ENCODE assay signal across 12 cellular contexts in the genomic region with DNA sequence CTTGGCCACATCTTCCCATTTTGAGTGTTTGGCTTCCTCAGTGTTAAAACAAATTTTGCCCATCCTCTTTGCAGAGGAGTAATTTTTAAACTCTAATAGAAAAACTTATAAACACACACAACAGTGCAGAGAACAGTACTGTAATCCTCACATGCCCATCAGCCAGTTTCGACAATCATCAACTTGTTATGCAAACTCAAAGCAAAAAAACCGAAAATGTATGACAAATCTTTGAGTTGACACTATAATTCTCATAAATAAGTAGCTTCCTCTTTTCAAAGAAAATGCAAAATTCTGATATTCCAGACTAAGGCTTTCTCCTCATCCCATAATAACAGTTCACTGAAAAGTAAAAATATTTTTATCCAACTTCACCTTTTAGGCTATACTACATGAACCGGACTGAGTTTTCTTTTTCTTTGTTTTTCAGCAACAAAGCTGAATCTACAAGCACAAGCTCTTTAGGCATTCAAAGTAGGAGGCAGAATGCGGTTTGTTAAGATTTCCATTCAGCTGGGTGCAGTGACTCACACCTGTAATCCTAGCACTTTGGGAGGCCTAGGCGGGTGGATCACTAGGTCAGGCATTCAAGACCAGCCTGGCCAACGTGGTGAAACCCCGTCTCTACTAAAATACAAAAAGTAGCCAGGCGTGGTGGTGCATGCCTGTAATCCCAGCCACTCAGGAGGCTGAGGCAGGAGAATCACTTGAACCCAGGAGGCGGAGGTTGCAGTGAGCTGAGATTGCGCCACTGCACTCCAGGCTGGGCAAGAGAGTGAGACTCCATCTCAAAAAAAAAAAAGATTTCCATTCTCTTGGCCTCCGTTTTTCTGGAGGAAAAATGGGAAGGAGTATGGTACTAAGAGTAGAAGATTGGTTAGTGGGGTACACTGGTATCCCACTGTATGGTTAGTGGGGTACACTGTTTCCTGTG.
DNase-seq lines count a peak whose midpoint lies in the region; ATAC-seq, FAIRE-seq and TF ChIP-seq lines count a peak whose summit lies in the region.
"Had no signal": no experiment of that assay in that cellular context is flagged by ENCODE, and none has a peak within 500 bp of the region (broad histone marks: within the 10 kb centered on the region; RNA-seq: fewer than 3 reads in every experiment).

No MANE protein-coding gene starts in this region.

- H3K27me3 ChIP-seq in H9 (ENCODE audit: insufficient read depth, low read length) (no peaks in the 10 kb centered on the region), H1 (replicated peaks in 1 of 4; ENCODE audit: control insufficient read depth in 3 of 4, extremely low read depth in 1 of 4, insufficient read depth in 3 of 4, low read length in 3 of 4) (no peaks in the 10 kb centered on the region)
- no peaks in the 10 kb centered on the region for H3K27me3 ChIP-seq in CD4-positive, alpha-beta T cell (ENCODE audit: control insufficient read depth, insufficient read depth, low read length)
- H3K27me3 ChIP-seq: BE2C had no signal

- H3K23me2 ChIP-seq in H9 (ENCODE audit: insufficient read length, low read depth, low read length, poor library complexity, severe bottlenecking) (no peaks in the 10 kb centered on the region), H1 (ENCODE audit: low read depth, low read length) (no peaks in the 10 kb centered on the region)

- H2BK5ac ChIP-seq in H9 (ENCODE audit: insufficient read length, low read length) = no peak overlapping the region
- no peak overlapping the region for H2BK5ac ChIP-seq in H1 (ENCODE audit: low read depth, low read length)

- no peak overlapping the region for H3K23ac ChIP-seq in H9 (ENCODE audit: insufficient read length, low read depth, low read length)
- H3K23ac ChIP-seq in H1 (ENCODE audit: insufficient read length) = no peak overlapping the region

- H3K4me1 ChIP-seq in H9 (ENCODE audit: insufficient read depth, low read length) (peaks cover 11% of the 10 kb centered on the region; the same call in 1 of the 2 replicates), H1 (replicated peaks in 1 of 4; ENCODE audit: control insufficient read depth in 3 of 4, insufficient read depth in 4 of 4, low read length in 3 of 4) (peaks cover 6 to 36% (median 20%) of the 10 kb centered on the region in 4 experiments)
- H3K4me1 ChIP-seq: BE2C had no signal

- H3K9me3 Mint-ChIP-seq in CD14-positive monocyte = peaks cover 0 to 2% (median 0%) of the 10 kb centered on the region in 7 donors
- H3K9me3 Mint-ChIP-seq in H9 = no peaks in the 10 kb centered on the region
- H3K9me3 Mint-ChIP-seq in CD4-positive, alpha-beta T cell = no peaks in the 10 kb centered on the region
- H3K9me3 Mint-ChIP-seq: brain; stimulated activated naive CD8-positive, alpha-beta T cell treated with anti-CD3 and anti-CD28 coated beads, Interleukin-15, amount 100 ng/mL, for 72 hours had no signal

- H2AFZ ChIP-seq in H9 (ENCODE audit: low read length) = no peak overlapping the region
- no peak overlapping the region for H2AFZ ChIP-seq in H1 (ENCODE audit: low read length)

- no peak for TF ChIP-seq POLR2A in H1 (IDR thresholded peaks at IDR 0.05; ENCODE audit: control extremely low read depth in 1 of 2, low read depth in 2 of 2, low read length in 2 of 2)

- FAIRE-seq in H1 (lab: Jason Lieb, UNC) = peak; percentile 79

- peak overlapping the region; percentile 28 for H3K4me2 ChIP-seq in H9 (ENCODE audit: insufficient read depth, insufficient read length, low read length)
- peak overlapping the region; percentile 35 to 56; a peak in 3 of 4 replicates for H3K4me2 ChIP-seq in H1 (ENCODE audit: insufficient read depth in 1 of 2, low read depth in 2 of 2, low read length in 2 of 2)

- H3K79me1 ChIP-seq in H9 (ENCODE audit: insufficient read depth, low read depth, low read length, poor library complexity, severe bottlenecking) = peaks cover 10% of the 10 kb centered on the region
- H3K79me1 ChIP-seq in H1 (ENCODE audit: low read depth, low read length) = peaks cover 12% of the 10 kb centered on the region

- WGBS in H9 (ENCODE audit: extremely low coverage, insufficient read length, low lambda C conversion rate) = no CpG with 5 or more reads among the region's 11 CpGs
- 41% methylated on average over 11 of the region's 11 CpGs; no CpG with 5 or more reads in 1 of the 2 experiments for WGBS in H1 (ENCODE audit: extremely low coverage in 1 of 2, insufficient coverage in 1 of 2, insufficient read length in 1 of 2, insufficient replicate concordance in 2 of 2, low coverage in 1 of 2, low lambda C conversion rate in 2 of 2, missing lambda C conversion rate in 1 of 2), 2 experiments

- H3K79me2 ChIP-seq in H9 (ENCODE audit: insufficient read depth, low read length) (peaks cover 36% of the 10 kb centered on the region; the same call in 1 of the 2 replicates), H1 (ENCODE audit: control insufficient read depth in 1 of 2, insufficient read depth in 2 of 2, low read length in 2 of 2) (peaks cover 23 to 88% of the 10 kb centered on the region in 2 experiments)

- H3K14ac ChIP-seq in H9 (ENCODE audit: insufficient read depth, low read length) (no peak overlapping the region), H1 (ENCODE audit: insufficient read length) (no peak overlapping the region)

- H4K20me1 ChIP-seq in H9 (ENCODE audit: control insufficient read depth, insufficient read depth, insufficient read length) (no peaks in the 10 kb centered on the region), H1 (replicated peaks in 1 of 2; ENCODE audit: control insufficient read depth in 1 of 2, insufficient read depth in 2 of 2, low read length in 2 of 2) (peaks cover 3 to 5% of the 10 kb centered on the region in 2 experiments)

- H3K27me3 Mint-ChIP-seq in CD14-positive monocyte (ENCODE audit: low read depth in 3 of 3) = peaks cover 0 to 1% (median 0%) of the 10 kb centered on the region in 3 donors
- no peaks in the 10 kb centered on the region for H3K27me3 Mint-ChIP-seq in H9 (ENCODE audit: low read depth)
- no peaks in the 10 kb centered on the region for H3K27me3 Mint-ChIP-seq in CD4-positive, alpha-beta T cell
- H3K27me3 Mint-ChIP-seq: brain; stimulated activated naive CD8-positive, alpha-beta T cell treated with anti-CD3 and anti-CD28 coated beads, Interleukin-15, amount 100 ng/mL, for 72 hours had no signal

- no peak for TF ChIP-seq EP300 in H1 (IDR thresholded peaks at IDR 0.05; ENCODE audit: borderline replicate concordance in 1 of 2, low read depth in 2 of 2, low read length in 2 of 2)

- peaks cover 63% of the 10 kb centered on the region for H3K4me1 Mint-ChIP-seq in CD14-positive monocyte
- peaks cover 78 to 80% of the 10 kb centered on the region in 2 experiments for H3K4me1 Mint-ChIP-seq in H9
- no peaks in the 10 kb centered on the region for H3K4me1 Mint-ChIP-seq in CD4-positive, alpha-beta T cell (ENCODE audit: low read depth)
- H3K4me1 Mint-ChIP-seq: stimulated activated naive CD8-positive, alpha-beta T cell treated with anti-CD3 and anti-CD28 coated beads, Interleukin-15, amount 100 ng/mL, for 72 hours had no signal

- H3K36me3 Mint-ChIP-seq in CD14-positive monocyte = peaks cover 5 to 9% of the 10 kb centered on the region in 2 donors
- peaks cover 0 to 2% (median under 1%) of the 10 kb centered on the region in 3 experiments; a peak in 5 of 7 replicates for H3K36me3 Mint-ChIP-seq in H9 (ENCODE audit: insufficient read depth in 1 of 3, low read depth in 3 of 3)
- no peaks in the 10 kb centered on the region for H3K36me3 Mint-ChIP-seq in CD4-positive, alpha-beta T cell (ENCODE audit: low read depth)

- no peak for ATAC-seq in GM21423 (IDR thresholded peaks at IDR 0.05; ENCODE audit: unreplicated experiment)
- no peak for ATAC-seq in CD4-positive, alpha-beta T cell (ENCODE audit: poor library complexity)
- ATAC-seq: stimulated activated naive CD8-positive, alpha-beta T cell treated with anti-CD3 and anti-CD28 coated beads, Interleukin-15, amount 100 ng/mL, for 72 hours had no signal

- no peak overlapping the region for H4K5ac ChIP-seq in H9 (ENCODE audit: insufficient read length, low read depth, low read length)
- peak overlapping the region; percentile 28 for H4K5ac ChIP-seq in H1 (ENCODE audit: insufficient read length, low read depth, low read length)

- intact Hi-C loops in CD14-positive monocyte (cut with micrococcal nuclease) = loop anchor here (5.0 to 10.0 kb wide), 3 partner anchors 36 to 74 kb away; a partner anchor contains a TSS
- intact Hi-C loops in CD4-positive, alpha-beta T cell (cut with DNase I, micrococcal nuclease) = no loop called here

- H3T11ph ChIP-seq in H9 (ENCODE audit: low read length) = no peak overlapping the region

- H3K18ac ChIP-seq in H9 (ENCODE audit: insufficient read length, low read depth, low read length) (no peak overlapping the region), H1 (ENCODE audit: extremely low read depth, low read length) (no peak overlapping the region; the same call in 1 of the 2 replicates)

- H3K9me3 ChIP-seq in H9 (ENCODE audit: control insufficient read depth, low read depth, low read length) (no peaks in the 10 kb centered on the region), H1 (ENCODE audit: insufficient read depth in 2 of 2, low read depth in 1 of 2, low read length in 1 of 2) (no peaks in the 10 kb centered on the region)
- H3K9me3 ChIP-seq in CD4-positive, alpha-beta T cell (ENCODE audit: control insufficient read depth, low read length) = no peaks in the 10 kb centered on the region
- H3K9me3 ChIP-seq: BE2C had no signal

- H3K56ac ChIP-seq in H9 (ENCODE audit: insufficient read length, low read depth, low read length) = no peak overlapping the region
- H3K56ac ChIP-seq in H1 (replicated peaks; ENCODE audit: insufficient read length, low read depth, low read length) = no peak overlapping the region

- TF ChIP-seq RAD21 in H1 (IDR thresholded peaks at IDR 0.05 in 1 of 2, conservative IDR thresholded peaks at IDR 0.05 in 1 of 2; ENCODE audit: low read depth in 2 of 2, low read length in 2 of 2) = no peak

- H2BK20ac ChIP-seq in H9 (ENCODE audit: low read depth, low read length, poor library complexity, severe bottlenecking) (peak overlapping the region; percentile 90), H1 (ENCODE audit: low read length) (no peak overlapping the region)

- no peak overlapping the region for H2BK12ac ChIP-seq in H9 (ENCODE audit: insufficient read length, low read depth, low read length)
- no peak overlapping the region for H2BK12ac ChIP-seq in H1 (ENCODE audit: low read depth, low read length)

- H3K27ac Mint-ChIP-seq in CD14-positive monocyte (peak overlapping the region; percentile 93 to 99 (median 97)), H9 (peak overlapping the region; percentile 28 to 97 (median 93); a peak in 5 of 7 replicates)
- no peak overlapping the region for H3K27ac Mint-ChIP-seq in CD4-positive, alpha-beta T cell
- H3K27ac Mint-ChIP-seq: brain had no signal

- H3K27ac ChIP-seq in H9 (ENCODE audit: insufficient read length, low read depth, low read length) (peak overlapping the region; percentile 72), H1 (ENCODE audit: low read depth, low read length) (peak overlapping the region; percentile 78)
- no peak overlapping the region for H3K27ac ChIP-seq in CD4-positive, alpha-beta T cell (ENCODE audit: low read depth, low read length)

- H3K4me3 Mint-ChIP-seq in CD14-positive monocyte = peak overlapping the region in 1 of 2 donors; percentile 53
- H3K4me3 Mint-ChIP-seq in H9 = peak overlapping the region; percentile 25 to 27; a peak in 1 of 5 replicates
- no peak overlapping the region for H3K4me3 Mint-ChIP-seq in CD4-positive, alpha-beta T cell
- H3K4me3 Mint-ChIP-seq: brain; stimulated activated naive CD8-positive, alpha-beta T cell treated with anti-CD3 and anti-CD28 coated beads, Interleukin-15, amount 100 ng/mL, for 72 hours had no signal

- no peak overlapping the region for H3K9ac ChIP-seq in H9 (ENCODE audit: extremely low read depth, insufficient read length, low read length)
- no peak overlapping the region for H3K9ac ChIP-seq in H1 (replicated peaks in 1 of 4; ENCODE audit: extremely low read depth in 1 of 4, low read depth in 3 of 4, low read length in 3 of 4)

- no peak overlapping the region for H3K4ac ChIP-seq in H9 (ENCODE audit: low read depth, low read length)
- no peak overlapping the region for H3K4ac ChIP-seq in H1 (replicated peaks; ENCODE audit: insufficient read length, low read depth, low read length)

- H2BK120ac ChIP-seq in H9 (ENCODE audit: low read depth, low read length, poor library complexity, severe bottlenecking) (no peak overlapping the region), H1 (replicated peaks; ENCODE audit: low read depth, low read length) (no peak overlapping the region)

- no peak overlapping the region for H2BK15ac ChIP-seq in H9 (ENCODE audit: low read depth, low read length)
- no peak overlapping the region for H2BK15ac ChIP-seq in H1 (ENCODE audit: low read length)

- peak overlapping the region in 1 of 4 experiments; percentile 9; a peak in 1 of 8 replicates for H3K4me3 ChIP-seq in H1 (ENCODE audit: extremely low read depth in 1 of 4, insufficient read depth in 2 of 4, low read depth in 3 of 4, low read length in 4 of 4)

- H3K36me3 ChIP-seq in H1 (ENCODE audit: control insufficient read depth in 2 of 4, insufficient read depth in 4 of 4, low read length in 3 of 4) = no peaks in the 10 kb centered on the region
- H3K36me3 ChIP-seq: BE2C had no signal

- H4K8ac ChIP-seq in H9 (replicated peaks; ENCODE audit: insufficient read length, low read depth, low read length) (no peak overlapping the region), H1 (ENCODE audit: extremely low read depth, insufficient read depth, low read length) (no peak overlapping the region)

- TF ChIP-seq CTCF in CD14-positive monocyte (IDR thresholded peaks at IDR 0.05) (no peak), H9 (conservative IDR thresholded peaks at IDR 0.05) (no peak), H1 (IDR thresholded peaks at IDR 0.05; ENCODE audit: control extremely low read depth in 1 of 3, insufficient read depth in 1 of 3, low read depth in 1 of 3, low read length in 3 of 3) (no peak)
- TF ChIP-seq CTCF in CD4-positive, alpha-beta T cell (IDR thresholded peaks at IDR 0.05) = no peak

- DNase-seq in CD14-positive monocyte (ENCODE audit: low spot score) = peak; percentile 73
- DNase-seq in H9 = peak; percentile 66
- DNase-seq in NCI-H526 (lab: John Stamatoyannopoulos, UW) = peak; percentile 92 to 93
- no peak for DNase-seq in H1 (ENCODE audit: low read depth in 1 of 2, low spot score in 2 of 2)
- DNase-seq in globus pallidus (ENCODE audit: low spot score) = no peak
- DNase-seq in NCI-H2107 (lab: John Stamatoyannopoulos, UW) = no peak
- no peak for DNase-seq in CD4-positive, alpha-beta T cell
- DNase-seq: BE2C; foreskin fibroblast; stimulated activated naive CD8-positive, alpha-beta T cell treated with anti-CD3 and anti-CD28 coated beads, Interleukin-15, amount 100 ng/mL, for 72 hours had no signal

- no peak overlapping the region for H4K91ac ChIP-seq in H9 (ENCODE audit: insufficient read length, low read depth, low read length)
- H4K91ac ChIP-seq in H1 (replicated peaks; ENCODE audit: insufficient read length, low read length) = no peak overlapping the region

- POLR2A ChIA-PET in H1 (lab: Charles Lee; ENCODE audit: partially characterized antibody) = interaction anchor here (0.6 to 3.9 kb wide), 9 partner anchors 9 to 114 kb away, joined by 3 to 25 read pairs (median 3); no protein-coding TSS in a partner anchor
- POLR2A ChIA-PET in CD4-positive, alpha-beta T cell (lab: Charles Lee) = no interaction called here

- CTCF ChIA-PET in H1 (lab: Charles Lee; ENCODE audit: partially characterized antibody) = interaction anchor here (0.6 kb wide), 1 partner anchor 82 kb away, joined by 5 read pairs; no protein-coding TSS in a partner anchor
- CTCF ChIA-PET in CD4-positive, alpha-beta T cell (lab: Charles Lee) = no interaction called here

- H2AK5ac ChIP-seq in H9 (ENCODE audit: insufficient read length, low read length) = no peak overlapping the region
- no peak overlapping the region for H2AK5ac ChIP-seq in H1 (ENCODE audit: low read depth, low read length)

Comparison
In these comparisons a context has a peak if more than half of its experiments do, and no peak if none do; other contexts are left out.
1. DNase-seq: peak in CD14-positive monocyte (single experiment), H9 (single experiment) and NCI-H526 (2 of 2); none in H1 (0 of 2), globus pallidus (single experiment), NCI-H2107 (single experiment) and CD4-positive, alpha-beta T cell (0 of 10).
2. intact Hi-C loops: an anchor here in CD14-positive monocyte (5.0 to 10.0 kb wide); none called in CD4-positive, alpha-beta T cell.